22 cellular contexts compared by ENCODE assay signal in genomic region chr3:185760091-185760490, GRCh38.
A peak's percentile ranks its signal among the peaks of the same experiment; 100 is the strongest.
DNase-seq lines count a peak whose midpoint lies in the region; ATAC-seq, FAIRE-seq and TF ChIP-seq lines count a peak whose summit lies in the region.
"Had no signal": no experiment of that assay in that cellular context is flagged by ENCODE, and none has a peak within 500 bp of the region (broad histone marks: within the 10 kb centered on the region; RNA-seq: fewer than 3 reads in every experiment).

No MANE protein-coding gene starts in this region.

- no peak for TF ChIP-seq POLR2A in GM18505 (IDR thresholded peaks at IDR 0.05; ENCODE audit: borderline replicate concordance, extremely low read depth, insufficient read depth, insufficient read length)
- TF ChIP-seq POLR2A in GM12892 (IDR thresholded peaks at IDR 0.05; ENCODE audit: low read depth, low read length) = no peak

- TF ChIP-seq CTCF in progenitor cell of endocrine pancreas (IDR thresholded peaks at IDR 0.05; ENCODE audit: unreplicated experiment) = no peak

- peak overlapping the region; percentile 39 for H3K4me3 ChIP-seq in SJCRH30

- peak; percentile 29 for DNase-seq in EL
- no peak for DNase-seq in SJCRH30
- no peak for DNase-seq in epithelial cell of prostate (ENCODE audit: low read depth, low spot score)
- no peak for DNase-seq in progenitor cell of endocrine pancreas (ENCODE audit: low spot score, unreplicated experiment)
- DNase-seq in NCI-H187 (lab: John Stamatoyannopoulos, UW) = no peak
- DNase-seq in GM12892 (ENCODE audit: insufficient read length) = no peak
- DNase-seq: activated CD4-positive, alpha-beta memory T cell treated with anti-CD3 and anti-CD28 coated beads for 36 hours; activated naive CD8-positive, alpha-beta T cell treated with anti-CD3 and anti-CD28 coated beads for 36 hours; activated T-cell treated with anti-CD3 and anti-CD28 coated beads, Interleukin-2, amount 50 U/mL, for 4 hours; central memory CD4-positive, alpha-beta T cell; COR-L47; effector memory CD8-positive, alpha-beta T cell; H9; MM.1S; NCI-H2029 treated with DMSO at 0.1 percent for 48 hours; NCI-H526; right cardiac atrium; stimulated activated CD4-positive, alpha-beta T cell treated with anti-CD3 and anti-CD28 coated beads, Interleukin-2, amount 100 ng/mL, for 24 hours had no signal

- H3K27ac Mint-ChIP-seq in progenitor cell of endocrine pancreas = peak overlapping the region; percentile 76
- H3K27ac Mint-ChIP-seq: activated CD4-positive, alpha-beta memory T cell treated with anti-CD3 and anti-CD28 coated beads for 36 hours; activated naive CD8-positive, alpha-beta T cell treated with anti-CD3 and anti-CD28 coated beads for 36 hours; effector memory CD8-positive, alpha-beta T cell had no signal

- H3K27ac ChIP-seq in SJCRH30 = peak overlapping the region; percentile 71
- peak overlapping the region; percentile 14 for H3K27ac ChIP-seq in epithelial cell of prostate

- peaks cover 16% of the 10 kb centered on the region for H3K36me3 Mint-ChIP-seq in progenitor cell of endocrine pancreas (ENCODE audit: insufficient read depth)
- H3K36me3 Mint-ChIP-seq: activated CD4-positive, alpha-beta memory T cell treated with anti-CD3 and anti-CD28 coated beads for 36 hours; activated naive CD8-positive, alpha-beta T cell treated with anti-CD3 and anti-CD28 coated beads for 36 hours had no signal

- peaks cover 39% of the 10 kb centered on the region for H3K4me1 ChIP-seq in SJCRH30

- H3K4me1 Mint-ChIP-seq in progenitor cell of endocrine pancreas (ENCODE audit: low read depth) = peaks cover 71% of the 10 kb centered on the region
- H3K4me1 Mint-ChIP-seq: activated naive CD8-positive, alpha-beta T cell treated with anti-CD3 and anti-CD28 coated beads for 36 hours had no signal

- ATAC-seq in GM18505 (IDR thresholded peaks at IDR 0.05; ENCODE audit: unreplicated experiment) = no peak
- ATAC-seq in GM19395 (IDR thresholded peaks at IDR 0.05; ENCODE audit: unreplicated experiment) = no peak
- ATAC-seq: activated T-cell treated with anti-CD3 and anti-CD28 coated beads, Interleukin-2, amount 50 U/mL, for 4 hours; effector memory CD8-positive, alpha-beta T cell had no signal

- H3K36me3 ChIP-seq in SJCRH30 = 0 out of 2 replicates have a peak, but pooled peaks cover 8% of the 10 kb centered on the region

- no peaks in the 10 kb centered on the region for H3K9me3 Mint-ChIP-seq in progenitor cell of endocrine pancreas (ENCODE audit: low read depth)
- H3K9me3 Mint-ChIP-seq: activated CD4-positive, alpha-beta memory T cell treated with anti-CD3 and anti-CD28 coated beads for 36 hours; activated T-cell treated with anti-CD3 and anti-CD28 coated beads, Interleukin-2, amount 50 U/mL, for 4 hours; effector memory CD8-positive, alpha-beta T cell had no signal

- H3K4me3 Mint-ChIP-seq in progenitor cell of endocrine pancreas (ENCODE audit: low read depth) = no peak overlapping the region
- H3K4me3 Mint-ChIP-seq: activated CD4-positive, alpha-beta memory T cell treated with anti-CD3 and anti-CD28 coated beads for 36 hours; activated naive CD8-positive, alpha-beta T cell treated with anti-CD3 and anti-CD28 coated beads for 36 hours; activated T-cell treated with anti-CD3 and anti-CD28 coated beads, Interleukin-2, amount 50 U/mL, for 4 hours; effector memory CD8-positive, alpha-beta T cell; H9 had no signal

- no peak for FAIRE-seq in GM12892 (lab: Jason Lieb, UNC)
- FAIRE-seq: frontal cortex, GM12891 had no signal

- H3K27me3 Mint-ChIP-seq in progenitor cell of endocrine pancreas = no peaks in the 10 kb centered on the region

- no peaks in the 10 kb centered on the region for H3K27me3 ChIP-seq in SJCRH30

- H3K9me3 ChIP-seq in SJCRH30 (replicated peaks) = no peaks in the 10 kb centered on the region
